ENCODE assay signal across 24 cellular contexts in the genomic region with DNA sequence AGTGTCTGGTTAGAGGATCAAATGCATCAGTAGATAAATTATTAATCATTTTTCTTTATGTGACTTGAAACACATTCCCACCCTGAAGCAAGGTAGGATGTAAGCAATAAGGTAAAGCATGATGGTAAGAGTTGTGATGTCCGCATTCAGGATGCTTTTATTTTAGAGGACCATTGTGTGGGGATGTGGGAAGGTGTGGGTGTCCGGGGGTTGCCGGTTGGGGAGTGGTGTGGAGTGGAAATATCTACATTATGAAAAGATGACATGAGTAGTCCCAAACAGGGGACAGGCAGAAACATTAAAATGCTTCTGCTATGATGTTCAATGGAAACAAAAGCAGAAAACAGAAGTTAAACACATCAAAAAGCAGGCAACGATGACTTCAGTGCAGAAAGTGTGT.
"Had no signal": no experiment of that assay in that cellular context is flagged by ENCODE, and none has a peak within 500 bp of the region (broad histone marks: within the 10 kb centered on the region; RNA-seq: fewer than 3 reads in every experiment).

No MANE protein-coding gene starts in this region.

- H3K27ac ChIP-seq: colonic mucosa, heart right ventricle, left lung, ovary, psoas muscle, sigmoid colon, testis, tibial artery had no signal

- H3K27me3 ChIP-seq: colonic mucosa, esophagus squamous epithelium, heart right ventricle, left lung, ovary, sigmoid colon, testis had no signal

- ATAC-seq: left cardiac atrium; natural killer cell; psoas muscle; right cardiac atrium; stimulated activated naive CD8-positive, alpha-beta T cell treated with anti-CD3 and anti-CD28 coated beads, Interleukin-15, Interleukin-2, amounts not matched to agents 100 U/mL and 50 U/mL, for 24 hours had no signal

- H3K4me1 ChIP-seq: colonic mucosa, psoas muscle, sigmoid colon, testis, tibial artery had no signal

- FAIRE-seq: islet of Langerhans had no signal

- DNase-seq: colonic mucosa; effector CD8-positive, alpha-beta T cell; endodermal cell; erythroblast; esophagus squamous epithelium; foreskin melanocyte; glutamatergic neuron; heart right ventricle; hippocampal formation; left lung; natural killer cell; occipital lobe; ovary; posterior cingulate gyrus; psoas muscle; right cardiac atrium; sigmoid colon; stimulated activated CD4-positive, alpha-beta T cell treated with anti-CD3 and anti-CD28 coated beads, Interleukin-4, amount 100 ng/mL, for 4 hours; stimulated activated naive CD8-positive, alpha-beta T cell treated with anti-CD3 and anti-CD28 coated beads, Interleukin-15, Interleukin-2, amounts not matched to agents 100 U/mL and 50 U/mL, for 24 hours; substantia nigra; testis; tibial artery had no signal

- H3K9me3 ChIP-seq: colonic mucosa, esophagus squamous epithelium, left lung, ovary, psoas muscle, sigmoid colon, testis, tibial artery had no signal

- H3K36me3 ChIP-seq: colonic mucosa, esophagus squamous epithelium, heart right ventricle, left lung, ovary, sigmoid colon, tibial artery had no signal

- H3K4me3 ChIP-seq: colonic mucosa, esophagus squamous epithelium, left lung, ovary, psoas muscle, sigmoid colon, testis, tibial artery had no signal
